In genomic region chr11:131580466-131580865, GRCh38 we compare ENCODE assay signal across 14 cellular contexts.
"Had no signal": no experiment of that assay in that cellular context is flagged by ENCODE, and none has a peak within 500 bp of the region (broad histone marks: within the 10 kb centered on the region; RNA-seq: fewer than 3 reads in every experiment).

No MANE protein-coding gene starts in this region.

- ATAC-seq: activated T-cell treated with anti-CD3 and anti-CD28 coated beads, Interleukin-2, amount 50 U/mL, for 4 hours; natural killer cell; stimulated activated naive CD8-positive, alpha-beta T cell treated with anti-CD3 and anti-CD28 coated beads, Interleukin-15, Interleukin-2, amounts not matched to agents 100 U/mL and 50 U/mL, for 24 hours; T-helper 17 cell had no signal

- DNase-seq: activated CD4-positive, alpha-beta memory T cell treated with anti-CD3 and anti-CD28 coated beads, Interleukin-2, amount 10 ng/mL, durations not matched to agents 7 days and 5 days; activated effector memory CD4-positive, alpha-beta T cell treated with Interleukin-2 at 50 U/mL for 16 hours; activated T-cell treated with anti-CD3 and anti-CD28 coated beads, Interleukin-2, amount 50 U/mL, for 4 hours; natural killer cell; stimulated activated CD4-positive, alpha-beta T cell treated with anti-CD3 and anti-CD28 coated beads, Interleukin-4, amount 100 ng/mL, for 4 hours; stimulated activated CD8-positive, alpha-beta memory T cell treated with anti-CD3 and anti-CD28 coated beads, Interleukin-4, amount 100 ng/mL, for 48 hours; stimulated activated naive CD8-positive, alpha-beta T cell treated with anti-CD3 and anti-CD28 coated beads, Interleukin-15, Interleukin-2, amounts not matched to agents 100 U/mL and 50 U/mL, for 24 hours; T-helper 17 cell had no signal

- H3K4me2 ChIP-seq: hepatocyte had no signal

- H3K79me2 ChIP-seq: hepatocyte had no signal

- H3K4me3 ChIP-seq: hepatocyte, right atrium auricular region, suprapubic skin had no signal

- H2AFZ ChIP-seq: hepatocyte had no signal

- H3K27ac ChIP-seq: brain microvascular endothelial cell, hepatocyte, neutrophil, right atrium auricular region, suprapubic skin, WERI-Rb-1 had no signal

- H3K4me1 ChIP-seq: right atrium auricular region, suprapubic skin had no signal

- H3K9me3 ChIP-seq: neutrophil, right atrium auricular region, suprapubic skin had no signal

- H3K36me3 ChIP-seq: brain microvascular endothelial cell, neutrophil, right atrium auricular region, suprapubic skin, WERI-Rb-1 had no signal

- H3K27me3 ChIP-seq: brain microvascular endothelial cell, right atrium auricular region, suprapubic skin had no signal
